ENCODE assay signal across 8 cellular contexts in the genomic region with DNA sequence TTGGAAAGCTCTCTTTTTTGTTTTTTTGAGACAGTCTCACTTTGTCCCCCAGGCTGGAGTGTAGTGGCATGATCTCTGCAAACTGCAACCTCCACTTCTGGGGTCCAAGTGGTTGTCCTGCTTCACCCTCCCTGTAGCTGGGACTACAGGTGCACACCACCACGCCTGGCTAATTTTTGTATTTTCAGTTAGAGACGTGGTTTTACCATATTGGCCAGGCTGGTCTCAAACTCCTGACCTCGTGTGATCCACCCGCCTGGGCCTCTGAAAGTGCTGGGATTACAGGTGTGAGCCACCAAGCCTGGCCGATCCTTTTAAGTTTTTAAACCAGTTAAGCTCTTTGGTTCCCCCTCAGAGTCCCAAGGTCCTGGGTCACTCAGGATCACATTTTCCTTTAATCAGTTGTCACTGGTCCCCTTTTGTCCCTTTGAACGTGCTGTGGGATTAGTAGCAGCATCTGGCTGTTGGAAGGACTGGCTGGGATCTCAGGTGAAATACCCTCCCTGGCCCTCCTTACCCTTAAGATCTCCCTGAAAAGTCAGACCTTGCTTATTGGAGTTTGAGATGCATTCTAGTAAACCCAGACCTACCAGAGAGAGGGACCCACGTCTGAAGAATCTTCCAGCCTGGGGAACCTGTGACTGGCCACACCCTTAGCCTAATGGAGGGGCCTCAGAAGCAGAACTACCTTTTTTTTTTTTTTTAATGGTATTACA. TPM values are rescaled to one million over a fixed set of nuclear protein-coding genes. Genes with fewer than 3 reads are reported as not detected.
DNase-seq lines count a peak whose midpoint lies in the region; ATAC-seq and TF ChIP-seq lines count a peak whose summit lies in the region.

No MANE protein-coding gene starts in this region.

- H3K36me3 Mint-ChIP-seq in activated CD8-positive, alpha-beta T cell treated with anti-CD3 and anti-CD28 coated beads, Interleukin-2, amount 10 ng/mL, durations not matched to agents 7 days and 5 days (ENCODE audit: low read depth) = no peaks in the 10 kb centered on the region

- H3K4me1 ChIP-seq in gastroesophageal sphincter (peaks cover 7 to 58% (median 14%) of the 10 kb centered on the region in 3 donors), psoas muscle (peaks cover 30% of the 10 kb centered on the region)

- H3K9me3 Mint-ChIP-seq in activated CD8-positive, alpha-beta T cell treated with anti-CD3 and anti-CD28 coated beads, Interleukin-2, amount 10 ng/mL, durations not matched to agents 7 days and 5 days (ENCODE audit: insufficient read depth) = no peaks in the 10 kb centered on the region

- intact Hi-C loops in psoas muscle (cut with DNase I) = no loop called here

- H3K27me3 ChIP-seq in gastroesophageal sphincter (no peaks in the 10 kb centered on the region), psoas muscle (ENCODE audit: insufficient read depth in 3 of 3, low read length in 2 of 3) (no peaks in the 10 kb centered on the region)

- TF ChIP-seq EP300 in gastroesophageal sphincter (IDR thresholded peaks at IDR 0.05) = no peak

- 8 to 14% methylated on average over 5 to 7 of the region's 7 CpGs for WGBS in gastroesophageal sphincter (ENCODE audit: low coverage in 1 of 2), 2 donors
- WGBS in psoas muscle, 3 donors = 7 to 10% (median 8%) methylated on average over 7 of the region's 7 CpGs

- H3K36me3 ChIP-seq in gastroesophageal sphincter (peaks cover 34 to 50% of the 10 kb centered on the region in 2 donors), psoas muscle (ENCODE audit: insufficient read depth in 1 of 2, low read depth in 1 of 2) (peaks cover 7 to 47% of the 10 kb centered on the region in 2 donors)

- TF ChIP-seq CTCF in NB4 (IDR thresholded peaks at IDR 0.05; ENCODE audit: low read depth, low read length) = no peak
- TF ChIP-seq CTCF in gastroesophageal sphincter (IDR thresholded peaks at IDR 0.05) = peak in 1 of 4 experiments; percentile 12
- TF ChIP-seq CTCF in psoas muscle (IDR thresholded peaks at IDR 0.05) = no peak

- peak overlapping the region; percentile 73 for H3K27ac Mint-ChIP-seq in activated CD8-positive, alpha-beta T cell treated with anti-CD3 and anti-CD28 coated beads, Interleukin-2, amount 10 ng/mL, durations not matched to agents 7 days and 5 days

- POLR2A ChIA-PET in activated CD8-positive, alpha-beta T cell treated with anti-CD3 and anti-CD28 coated beads, Interleukin-2, amount 10 ng/mL, durations not matched to agents 7 days and 5 days (lab: Charles Lee) = interaction anchor here (0.6 to 22.4 kb wide), 22 partner anchors 10 to 672 kb away, joined by 3 to 4167 read pairs (median 4); a partner anchor contains a TSS

- peak; percentile 44 for ATAC-seq in activated CD8-positive, alpha-beta T cell treated with anti-CD3 and anti-CD28 coated beads, Interleukin-2, amount 10 ng/mL, durations not matched to agents 7 days and 5 days
- ATAC-seq in gastroesophageal sphincter = peak; percentile 36
- peak; percentile 27 to 37 (median 32) for ATAC-seq in psoas muscle

- DNase-seq in NOMO-1 treated with dmso at 0.1 percent for 144 hours (lab: John Stamatoyannopoulos, UW; ENCODE audit: unreplicated experiment) (peak; percentile 94), NOMO-1 treated with DMSO at 0.1 percent for 48 hours (lab: John Stamatoyannopoulos, UW; ENCODE audit: unreplicated experiment) (no peak), HCEC 1CT (peak; percentile 86), NB4 (ENCODE audit: low read depth) (no peak), psoas muscle (peak; percentile 59 to 74), NCI-H2107 treated with DMSO at 0.1 percent for 48 hours (lab: John Stamatoyannopoulos, UW; ENCODE audit: unreplicated experiment) (no peak)
- DNase-seq in activated CD8-positive, alpha-beta T cell treated with anti-CD3 and anti-CD28 coated beads, Interleukin-2, amount 10 ng/mL, durations not matched to agents 7 days and 5 days = peak; percentile 64

- TF ChIP-seq POLR2A in NB4 (IDR thresholded peaks at IDR 0.05; ENCODE audit: extremely low read depth, insufficient read length) (peak; percentile 59), gastroesophageal sphincter (IDR thresholded peaks at IDR 0.05) (peak; percentile 49 to 52)

- H3K27ac ChIP-seq in gastroesophageal sphincter (peak overlapping the region; percentile 90 to 100 (median 97)), psoas muscle (peak overlapping the region; percentile 99)

- peaks cover 50% of the 10 kb centered on the region for H3K4me1 Mint-ChIP-seq in activated CD8-positive, alpha-beta T cell treated with anti-CD3 and anti-CD28 coated beads, Interleukin-2, amount 10 ng/mL, durations not matched to agents 7 days and 5 days (ENCODE audit: low read depth)

- no peaks in the 10 kb centered on the region for H3K9me3 ChIP-seq in gastroesophageal sphincter
- no peaks in the 10 kb centered on the region for H3K9me3 ChIP-seq in psoas muscle

- CTCF ChIA-PET in activated CD8-positive, alpha-beta T cell treated with anti-CD3 and anti-CD28 coated beads, Interleukin-2, amount 10 ng/mL, durations not matched to agents 7 days and 5 days (lab: Charles Lee) = interaction anchor here (1.0 to 19.7 kb wide), 10 partner anchors 9 to 178 kb away, joined by 3 to 538 read pairs (median 6); a partner anchor contains a TSS

- H3K27me3 Mint-ChIP-seq in activated CD8-positive, alpha-beta T cell treated with anti-CD3 and anti-CD28 coated beads, Interleukin-2, amount 10 ng/mL, durations not matched to agents 7 days and 5 days (ENCODE audit: low read depth) = no peaks in the 10 kb centered on the region

- H3K4me3 ChIP-seq in NB4 (ENCODE audit: low read depth, low read length) = no peak overlapping the region
- peak overlapping the region; percentile 74 to 97 for H3K4me3 ChIP-seq in gastroesophageal sphincter
- peak overlapping the region; percentile 92 for H3K4me3 ChIP-seq in psoas muscle

- no peak overlapping the region for H3K4me3 Mint-ChIP-seq in activated CD8-positive, alpha-beta T cell treated with anti-CD3 and anti-CD28 coated beads, Interleukin-2, amount 10 ng/mL, durations not matched to agents 7 days and 5 days

RNA-seq across cellular contexts. Expression of a gene that starts 8.1 kb away (rescaled TPM):
- 1,000 to 10,000 TPM; 3,822 to 4,094 TPM for total RNA-seq in activated CD8-positive, alpha-beta T cell treated with anti-CD3 and anti-CD28 coated beads, Interleukin-2, amount 10 ng/mL, durations not matched to agents 7 days and 5 days
- total RNA-seq in gastroesophageal sphincter (over 10,000 TPM in 2 of 4 donors, 1,000 to 10,000 TPM in 2; 2,194 to 20,520 (median 8,164) TPM), psoas muscle (over 10,000 TPM in 1 of 4 donors, 1,000 to 10,000 TPM in 3; 3,071 to 11,376 (median 4,986) TPM)
- 100 to 1,000 TPM; 102 to 846 (median 299) TPM for polyA plus RNA-seq in psoas muscle

RNA-seq across cellular contexts. Expression of a gene that starts 18.0 kb away (rescaled TPM):
- total RNA-seq in activated CD8-positive, alpha-beta T cell treated with anti-CD3 and anti-CD28 coated beads, Interleukin-2, amount 10 ng/mL, durations not matched to agents 7 days and 5 days = 10 to 100 TPM; 68.0 to 69.5 TPM
- total RNA-seq in gastroesophageal sphincter (10 to 100 TPM; 70.6 to 97.6 (median 89.2) TPM), psoas muscle (100 to 1,000 TPM in 1 of 4 donors, 10 to 100 TPM in 3; 77.8 to 106 (median 92.6) TPM)
- polyA plus RNA-seq in psoas muscle = 10 to 100 TPM; 66.9 to 87.4 (median 79.4) TPM

RNA-seq across cellular contexts. Expression of a gene that starts 51.2 kb away (rescaled TPM):
- 10 to 100 TPM; 64.7 to 70.8 TPM for total RNA-seq in activated CD8-positive, alpha-beta T cell treated with anti-CD3 and anti-CD28 coated beads, Interleukin-2, amount 10 ng/mL, durations not matched to agents 7 days and 5 days
- total RNA-seq in gastroesophageal sphincter (100 to 1,000 TPM in 3 of 4 donors, 10 to 100 TPM in 1; 90.6 to 173 (median 139) TPM), psoas muscle (10 to 100 TPM; 27.9 to 82.3 (median 51.4) TPM)
- 10 to 100 TPM; 12.7 to 19.2 (median 17.2) TPM for polyA plus RNA-seq in psoas muscle

Comparison
In these comparisons a context has a peak if more than half of its experiments do, and no peak if none do; other contexts are left out.
1. DNase-seq: peak in NOMO-1 treated with dmso at 0.1 percent for 144 hours (single experiment), HCEC 1CT (single experiment), activated CD8-positive, alpha-beta T cell treated with anti-CD3 and anti-CD28 coated beads, Interleukin-2, amount 10 ng/mL, durations not matched to agents 7 days and 5 days (single experiment) and psoas muscle (2 of 2); none in NOMO-1 treated with DMSO at 0.1 percent for 48 hours (single experiment), NB4 (single experiment) and NCI-H2107 treated with DMSO at 0.1 percent for 48 hours (single experiment).
2. Peak in every context shown above with its lines, with median percentiles within 50 percentile points of each other: ATAC-seq.